In the genomic region with DNA sequence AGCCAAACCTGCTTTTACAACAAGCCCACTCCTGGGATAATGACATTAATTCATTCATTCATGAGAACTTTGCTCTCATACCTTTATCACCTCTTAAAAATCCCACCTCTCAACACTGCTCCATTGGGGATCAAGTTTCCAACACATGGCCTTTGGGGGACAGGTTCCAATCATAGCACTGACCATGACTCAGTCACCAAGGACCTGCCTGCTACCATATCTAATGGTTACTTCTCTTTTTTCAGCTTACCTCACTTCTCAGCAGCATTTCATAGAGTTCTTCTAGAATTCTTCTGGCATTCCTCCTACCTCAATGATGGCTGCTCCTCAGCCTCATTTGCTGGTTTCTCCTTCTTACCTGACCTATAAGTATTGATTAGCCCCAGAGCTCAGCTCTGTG, we compare ENCODE assay signal across 32 cellular contexts.
"Had no signal": no experiment of that assay in that cellular context is flagged by ENCODE, and none has a peak within 500 bp of the region (broad histone marks: within the 10 kb centered on the region; RNA-seq: fewer than 3 reads in every experiment).

No MANE protein-coding gene starts in this region.

- H3K27ac Mint-ChIP-seq: activated CD4-positive, alpha-beta memory T cell treated with anti-CD3 and anti-CD28 coated beads, Interleukin-2, amount 10 ng/mL, durations not matched to agents 7 days and 5 days; activated CD4-positive, alpha-beta T cell treated with anti-CD3 and anti-CD28 coated beads for 36 hours; activated CD4-positive, alpha-beta T cell treated with anti-CD3 and anti-CD28 coated beads, Interleukin-2, amount 10 ng/mL, durations not matched to agents 7 days and 5 days; activated CD8-positive, alpha-beta T cell treated with anti-CD3 and anti-CD28 coated beads, Interleukin-2, amount 10 ng/mL, durations not matched to agents 7 days and 5 days; activated naive CD4-positive, alpha-beta T cell treated with anti-CD3 and anti-CD28 coated beads, Interleukin-2, amount 10 ng/mL, durations not matched to agents 7 days and 5 days; activated naive CD4-positive, alpha-beta T cell treated with anti-CD3 and anti-CD28 coated beads, Interleukin-2, amount 50 U/mL, for 24 hours; activated naive CD8-positive, alpha-beta T cell treated with anti-CD3 and anti-CD28 coated beads for 36 hours; activated T-cell treated with anti-CD3 and anti-CD28 coated beads, Interleukin-2, amount 50 U/mL, for 24 hours; activated T-helper 2 cell treated with anti-CD3 and anti-CD28 coated beads, Interferon-gamma antibody, Interleukin-2, Interleukin-4, amounts not matched to agents 10 μg/mL and 5 μg/mL and 100 μg/mL, durations not matched to agents 14 hours and 24 hours and 36 hours; T-cell; T-helper 17 cell; WTC11 had no signal

- ATAC-seq: activated CD4-positive, alpha-beta T cell treated with anti-CD3 and anti-CD28 coated beads for 36 hours; activated CD4-positive, CD25-positive, alpha-beta regulatory T cell treated with anti-CD3 and anti-CD28 coated beads, Interleukin-2, amount 50 U/mL, for 24 hours; activated CD8-positive, alpha-beta T cell treated with anti-CD3 and anti-CD28 coated beads, Interleukin-2, amount 10 ng/mL, durations not matched to agents 7 days and 5 days; body of pancreas; T-cell; T-helper 17 cell; WTC11 had no signal

- DNase-seq: activated CD4-positive, alpha-beta memory T cell treated with anti-CD3 and anti-CD28 coated beads, Interleukin-2, amount 10 ng/mL, durations not matched to agents 7 days and 5 days; activated CD4-positive, alpha-beta T cell treated with anti-CD3 and anti-CD28 coated beads for 1 hour; activated CD4-positive, alpha-beta T cell treated with anti-CD3 and anti-CD28 coated beads for 36 hours; activated CD4-positive, alpha-beta T cell treated with anti-CD3 and anti-CD28 coated beads for 48 hours; activated CD4-positive, alpha-beta T cell treated with anti-CD3 and anti-CD28 coated beads, Interleukin-2, amount 10 ng/mL, durations not matched to agents 7 days and 5 days; activated CD4-positive, alpha-beta T cell treated with anti-CD3 and anti-CD28 coated beads, Interleukin-2, amount 50 U/mL, for 48 hours; activated CD4-positive, CD25-positive, alpha-beta regulatory T cell; activated CD8-positive, alpha-beta memory T cell treated with anti-CD3 and anti-CD28 coated beads, Interleukin-2, amount 50 U/mL, for 4 hours; activated CD8-positive, alpha-beta T cell treated with anti-CD3 and anti-CD28 coated beads, Interleukin-2, amount 10 ng/mL, durations not matched to agents 7 days and 5 days; activated effector memory CD4-positive, alpha-beta T cell treated with Interleukin-2 at 50 U/mL for 16 hours; activated gamma-delta T cell; activated naive CD4-positive, alpha-beta T cell treated with anti-CD3 and anti-CD28 coated beads, Interleukin-2, amount 10 ng/mL, durations not matched to agents 7 days and 5 days; activated naive CD4-positive, alpha-beta T cell treated with Interleukin-2 at 50 U/mL for 16 hours; activated naive CD8-positive, alpha-beta T cell treated with anti-CD3 and anti-CD28 coated beads for 36 hours; activated T-cell treated with anti-CD3 and anti-CD28 coated beads, Interleukin-2, amount 50 U/mL, for 24 hours; activated T-cell treated with anti-CD3 and anti-CD28 coated beads, Interleukin-2, amount 50 U/mL, for 48 hours; adrenal gland; amniotic stem cell; aorta; body of pancreas; brain microvascular endothelial cell; central memory CD4-positive, alpha-beta T cell; cerebellar nuclear complex; colonic mucosa; T-cell; T-helper 17 cell; T1000; WERI-Rb-1 had no signal

- H3K36me3 Mint-ChIP-seq: activated naive CD4-positive, alpha-beta T cell treated with anti-CD3 and anti-CD28 coated beads, Interleukin-2, amount 10 ng/mL, durations not matched to agents 7 days and 5 days; activated naive CD4-positive, alpha-beta T cell treated with anti-CD3 and anti-CD28 coated beads, Interleukin-2, amount 50 U/mL, for 24 hours; activated naive CD8-positive, alpha-beta T cell treated with anti-CD3 and anti-CD28 coated beads for 36 hours; T-cell; WTC11 had no signal

- H3K9me3 Mint-ChIP-seq: activated CD4-positive, alpha-beta memory T cell treated with anti-CD3 and anti-CD28 coated beads, Interleukin-2, amount 10 ng/mL, durations not matched to agents 7 days and 5 days; activated CD4-positive, alpha-beta T cell treated with anti-CD3 and anti-CD28 coated beads, Interleukin-2, amount 10 ng/mL, durations not matched to agents 7 days and 5 days; activated naive CD4-positive, alpha-beta T cell treated with anti-CD3 and anti-CD28 coated beads, Interleukin-2, amount 10 ng/mL, durations not matched to agents 7 days and 5 days; activated naive CD4-positive, alpha-beta T cell treated with anti-CD3 and anti-CD28 coated beads, Interleukin-2, amount 50 U/mL, for 24 hours; activated naive CD8-positive, alpha-beta T cell treated with anti-CD3 and anti-CD28 coated beads for 36 hours; activated T-cell treated with anti-CD3 and anti-CD28 coated beads, Interleukin-2, amount 50 U/mL, for 24 hours; activated T-helper 2 cell treated with anti-CD3 and anti-CD28 coated beads, Interferon-gamma antibody, Interleukin-2, Interleukin-4, amounts not matched to agents 10 μg/mL and 5 μg/mL and 100 μg/mL, durations not matched to agents 14 hours and 24 hours and 36 hours; T-cell had no signal
